Comparison of ENCODE assay signal across 22 cellular contexts in genomic region chrX:50066318-50066937, GRCh38.
DNase-seq lines count a peak whose midpoint lies in the region; TF ChIP-seq lines count a peak whose summit lies in the region.
"Had no signal": no experiment of that assay in that cellular context is flagged by ENCODE, and none has a peak within 500 bp of the region (broad histone marks: within the 10 kb centered on the region; RNA-seq: fewer than 3 reads in every experiment).

No MANE protein-coding gene starts in this region.

- H3K4me3 Mint-ChIP-seq in mesothelial cell of epicardium, result no peak overlapping the region
- H3K4me3 Mint-ChIP-seq: B cell; CD14-positive monocyte; CD8-positive, alpha-beta memory T cell had no signal

- peak overlapping the region; percentile 84 for H3K27ac Mint-ChIP-seq in mesothelial cell of epicardium
- H3K27ac Mint-ChIP-seq: B cell; CD14-positive monocyte; CD8-positive, alpha-beta memory T cell had no signal

- H3K9me3 ChIP-seq in smooth muscle cell (replicated peaks; ENCODE audit: low read depth) (no peaks in the 10 kb centered on the region), esophagus muscularis mucosa (no peaks in the 10 kb centered on the region), BE2C (no peaks in the 10 kb centered on the region)
- H3K9me3 ChIP-seq: MG63 had no signal

- no peaks in the 10 kb centered on the region for H3F3A ChIP-seq in smooth muscle cell (ENCODE audit: low read depth)

- H3K9ac ChIP-seq in smooth muscle cell (ENCODE audit: low read depth), result no peak overlapping the region

- H3K4me2 ChIP-seq in smooth muscle cell, result no peak overlapping the region

- H3K36me3 ChIP-seq in smooth muscle cell (ENCODE audit: low read depth) (no peaks in the 10 kb centered on the region), esophagus muscularis mucosa (no peaks in the 10 kb centered on the region), BE2C (no peaks in the 10 kb centered on the region; the same call in 1 of the 2 replicates)
- H3K36me3 ChIP-seq: MG63 had no signal

- DNase-seq in DMS53 (lab: John Stamatoyannopoulos, UW) (peak; percentile 22), DMS53 treated with DMSO at 0.1 percent for 48 hours (lab: John Stamatoyannopoulos, UW; ENCODE audit: unreplicated experiment) (no peak), kidney tubule cell (ENCODE audit: low spot score) (peak; percentile 2), mesothelial cell of epicardium (ENCODE audit: low spot score in 2 of 2, unreplicated experiment in 2 of 2) (no peak), smooth muscle cell (lab: John Stamatoyannopoulos, UW; ENCODE audit: unreplicated experiment) (no peak), esophagus muscularis mucosa (ENCODE audit: extremely low spot score) (no peak), BE2C (no peak), coronary artery (ENCODE audit: low spot score) (no peak)
- DNase-seq: Calu3; CD8-positive, alpha-beta memory T cell; H7; KBM-7; MG63; NCI-H1105 treated with DMSO at 0.1 percent for 48 hours; NCI-H146; NCI-H1930; NCI-H2107; NCI-H526 treated with DMSO at 0.1 percent for 48 hours; Right ventricle myocardium superior; RPMI8226 had no signal

- H2AFZ ChIP-seq in smooth muscle cell (ENCODE audit: low read depth), result peak overlapping the region; percentile 31

- H3K4me1 ChIP-seq in smooth muscle cell (ENCODE audit: low read depth) (no peaks in the 10 kb centered on the region), esophagus muscularis mucosa (no peaks in the 10 kb centered on the region), BE2C (peaks cover 2% of the 10 kb centered on the region; the same call in 1 of the 2 replicates)

- H3K27ac ChIP-seq in smooth muscle cell (ENCODE audit: low read depth), result no peak overlapping the region
- no peak overlapping the region for H3K27ac ChIP-seq in esophagus muscularis mucosa (replicated peaks in 1 of 4)
- H3K27ac ChIP-seq in coronary artery, result no peak overlapping the region

- 83% methylated on average over 4 of the region's 4 CpGs for WGBS in smooth muscle cell (ENCODE audit: low lambda C conversion rate)
- 66% methylated on average over 4 of the region's 4 CpGs for WGBS in esophagus muscularis mucosa

- no peak for TF ChIP-seq CTCF in mesothelial cell of epicardium (IDR thresholded peaks at IDR 0.05; ENCODE audit: unreplicated experiment)
- TF ChIP-seq CTCF in smooth muscle cell (IDR thresholded peaks at IDR 0.05; ENCODE audit: borderline replicate concordance, insufficient read depth, poor library complexity, severe bottlenecking), result no peak
- no peak for TF ChIP-seq CTCF in esophagus muscularis mucosa (IDR thresholded peaks at IDR 0.05)
- TF ChIP-seq CTCF in BE2C (IDR thresholded peaks at IDR 0.05; ENCODE audit: low read depth, low read length), result no peak
- no peak for TF ChIP-seq CTCF in coronary artery (IDR thresholded peaks at IDR 0.05)

- no peak for TF ChIP-seq POLR2A in esophagus muscularis mucosa (IDR thresholded peaks at IDR 0.05; ENCODE audit: low read depth)

- no peak overlapping the region for H3K4me3 ChIP-seq in smooth muscle cell
- no peak overlapping the region for H3K4me3 ChIP-seq in esophagus muscularis mucosa
- H3K4me3 ChIP-seq in BE2C (ENCODE audit: low read depth, low read length), result no peak overlapping the region
- H3K4me3 ChIP-seq in coronary artery, result no peak overlapping the region
- H3K4me3 ChIP-seq: MG63 had no signal

- TF ChIP-seq EP300 in esophagus muscularis mucosa (IDR thresholded peaks at IDR 0.05), result no peak

- peaks cover 6% of the 10 kb centered on the region for H3K36me3 Mint-ChIP-seq in mesothelial cell of epicardium
- H3K36me3 Mint-ChIP-seq: CD8-positive, alpha-beta memory T cell had no signal

- H3K79me2 ChIP-seq in smooth muscle cell (ENCODE audit: low read depth), result no peaks in the 10 kb centered on the region

- peaks cover 17% of the 10 kb centered on the region for H3K4me1 Mint-ChIP-seq in mesothelial cell of epicardium
- H3K4me1 Mint-ChIP-seq: B cell; CD14-positive monocyte; CD8-positive, alpha-beta memory T cell had no signal

- H3K27me3 ChIP-seq in smooth muscle cell (ENCODE audit: low read depth), result no peaks in the 10 kb centered on the region
- no peaks in the 10 kb centered on the region for H3K27me3 ChIP-seq in esophagus muscularis mucosa
- H3K27me3 ChIP-seq in BE2C, result no peaks in the 10 kb centered on the region
- H3K27me3 ChIP-seq: MG63 had no signal

- H3K9me3 Mint-ChIP-seq in mesothelial cell of epicardium, result peaks cover 12% of the 10 kb centered on the region

- intact Hi-C loops in esophagus muscularis mucosa (cut with DNase I), result no loop called here

- no peaks in the 10 kb centered on the region for H3K27me3 Mint-ChIP-seq in mesothelial cell of epicardium (ENCODE audit: low read depth)
- H3K27me3 Mint-ChIP-seq: B cell; CD8-positive, alpha-beta memory T cell had no signal

- H4K20me1 ChIP-seq in smooth muscle cell (ENCODE audit: low read depth), result no peaks in the 10 kb centered on the region

Comparison
In these comparisons a context has a peak if more than half of its experiments do, and no peak if none do; other contexts are left out.
1. DNase-seq: peak in DMS53 (single experiment) and kidney tubule cell (single experiment); none in DMS53 treated with DMSO at 0.1 percent for 48 hours (single experiment), mesothelial cell of epicardium (0 of 2), smooth muscle cell (single experiment), esophagus muscularis mucosa (single experiment), BE2C (single experiment) and coronary artery (single experiment).